Comparison of ENCODE assay signal across 31 cellular contexts in genomic region chr12:112788205-112788604, GRCh38. TPM values are rescaled to one million over a fixed set of nuclear protein-coding genes. Genes with fewer than 3 reads are reported as not detected.
DNase-seq lines count a peak whose midpoint lies in the region; ATAC-seq, FAIRE-seq and TF ChIP-seq lines count a peak whose summit lies in the region.
"Had no signal": no experiment of that assay in that cellular context is flagged by ENCODE, and none has a peak within 500 bp of the region (broad histone marks: within the 10 kb centered on the region; RNA-seq: fewer than 3 reads in every experiment).

No MANE protein-coding gene starts in this region.

- CTCF ChIA-PET in H1 (lab: Charles Lee; ENCODE audit: partially characterized antibody), result interaction anchor here (0.6 to 4.4 kb wide), 23 partner anchors 8 to 205 kb away, joined by 3 to 24 read pairs (median 3); no protein-coding TSS in a partner anchor

- H2BK120ac ChIP-seq in H1 (replicated peaks; ENCODE audit: low read depth, low read length), result no peak overlapping the region

- POLR2A ChIA-PET in H1 (lab: Charles Lee; ENCODE audit: partially characterized antibody), result interaction anchor here (1.0 kb wide), 1 partner anchor 71 kb away, joined by 3 read pairs; no protein-coding TSS in a partner anchor
- POLR2A ChIA-PET in naive thymus-derived CD8-positive, alpha-beta T cell (lab: Charles Lee), result no interaction called here

- no peak for TF ChIP-seq EP300 in H1 (IDR thresholded peaks at IDR 0.05; ENCODE audit: borderline replicate concordance in 1 of 2, low read depth in 2 of 2, low read length in 2 of 2)

- DNase-seq in NCI-H524 treated with DMSO at 0.1 percent for 48 hours (lab: John Stamatoyannopoulos, UW) (peak; percentile 66), NCI-H524 (lab: John Stamatoyannopoulos, UW) (no peak), H1 (ENCODE audit: low read depth in 1 of 2, low spot score in 2 of 2) (no peak), NCI-H1930 (lab: John Stamatoyannopoulos, UW) (no peak), right atrium auricular region (ENCODE audit: low spot score) (no peak), H54 (ENCODE audit: insufficient read length, low spot score) (no peak)
- DNase-seq in naive thymus-derived CD8-positive, alpha-beta T cell, result no peak
- DNase-seq: activated CD4-positive, alpha-beta T cell treated with anti-CD3 and anti-CD28 coated beads for 36 hours; activated naive CD4-positive, alpha-beta T cell treated with anti-CD3 and anti-CD28 coated beads, Interleukin-2, amount 10 ng/mL, durations not matched to agents 7 days and 5 days; activated T-cell treated with anti-CD3 and anti-CD28 coated beads, Interleukin-2, amount 50 U/mL, for 72 hours; amygdala; cortex of kidney; left cardiac atrium; MV-4-11; naive B cell; NCI-H2081; NCI-H526; OCI-M1; pancreas; SHP77 treated with DMSO at 0.1 percent for 48 hours; stimulated activated CD4-positive, alpha-beta T cell treated with anti-CD3 and anti-CD28 coated beads, Interleukin-15, amount 100 ng/mL, for 24 hours; stimulated activated CD8-positive, alpha-beta memory T cell treated with anti-CD3 and anti-CD28 coated beads, Interleukin-4, amount 100 ng/mL, for 48 hours; T-cell; upper lobe of right lung had no signal

- peak overlapping the region; percentile 24; the same call in 1 of the 2 replicates for H2BK15ac ChIP-seq in H1 (ENCODE audit: low read length)

- H3K4me1 ChIP-seq in Loucy (ENCODE audit: insufficient read depth, low read length, poor library complexity, severe bottlenecking) (no peaks in the 10 kb centered on the region), H1 (replicated peaks in 1 of 4; ENCODE audit: control insufficient read depth in 3 of 4, insufficient read depth in 4 of 4, low read length in 3 of 4) (peaks cover 7 to 11% (median 10%) of the 10 kb centered on the region in 4 experiments; a peak in 6 of 7 replicates), right atrium auricular region (no peaks in the 10 kb centered on the region)
- H3K4me1 ChIP-seq: pancreas, upper lobe of right lung had no signal

- H2BK20ac ChIP-seq in H1 (ENCODE audit: low read length), result no peak overlapping the region

- no peak overlapping the region for H3K4me2 ChIP-seq in Loucy (ENCODE audit: low read depth, low read length, poor library complexity, severe bottlenecking)
- H3K4me2 ChIP-seq in H1 (ENCODE audit: insufficient read depth in 1 of 2, low read depth in 2 of 2, low read length in 2 of 2), result no peak overlapping the region; a peak in 1 of 4 replicates
- H3K4me2 ChIP-seq: KMS-11 had no signal

- peak; percentile 28 to 45 for TF ChIP-seq RAD21 in H1 (IDR thresholded peaks at IDR 0.05 in 1 of 2, conservative IDR thresholded peaks at IDR 0.05 in 1 of 2; ENCODE audit: low read depth in 2 of 2, low read length in 2 of 2)

- no peaks in the 10 kb centered on the region for H3K9me3 ChIP-seq in Loucy (ENCODE audit: insufficient read depth, low read depth, low read length)
- H3K9me3 ChIP-seq in H1 (ENCODE audit: insufficient read depth in 2 of 2, low read depth in 1 of 2, low read length in 1 of 2), result no peaks in the 10 kb centered on the region
- H3K9me3 ChIP-seq in right atrium auricular region, result no peaks in the 10 kb centered on the region
- H3K9me3 ChIP-seq: pancreas, upper lobe of right lung had no signal

- H3K23ac ChIP-seq in H1 (ENCODE audit: insufficient read length), result no peak overlapping the region

- H3K79me2 ChIP-seq in Loucy (ENCODE audit: insufficient read depth, low read length), result no peaks in the 10 kb centered on the region
- H3K79me2 ChIP-seq in H1 (ENCODE audit: control insufficient read depth in 1 of 2, insufficient read depth in 2 of 2, low read length in 2 of 2), result no peaks in the 10 kb centered on the region

- H4K20me1 ChIP-seq in Loucy (ENCODE audit: insufficient read depth, low read length, poor library complexity, severe bottlenecking) (no peaks in the 10 kb centered on the region), H1 (replicated peaks in 1 of 2; ENCODE audit: control insufficient read depth in 1 of 2, insufficient read depth in 2 of 2, low read length in 2 of 2) (peaks cover 0 to 2% of the 10 kb centered on the region in 2 experiments)

- H3K4me3 Mint-ChIP-seq in naive thymus-derived CD8-positive, alpha-beta T cell, result no peak overlapping the region
- H3K4me3 Mint-ChIP-seq: activated CD4-positive, alpha-beta T cell treated with anti-CD3 and anti-CD28 coated beads for 36 hours; activated naive CD4-positive, alpha-beta T cell treated with anti-CD3 and anti-CD28 coated beads, Interleukin-2, amount 10 ng/mL, durations not matched to agents 7 days and 5 days; activated T-cell treated with anti-CD3 and anti-CD28 coated beads, Interleukin-2, amount 50 U/mL, for 72 hours; naive B cell; T-cell had no signal

- H3K27me3 ChIP-seq in Loucy (ENCODE audit: insufficient read depth, low read length, poor library complexity, severe bottlenecking) (no peaks in the 10 kb centered on the region), H1 (replicated peaks in 1 of 4; ENCODE audit: control insufficient read depth in 3 of 4, extremely low read depth in 1 of 4, insufficient read depth in 3 of 4, low read length in 3 of 4) (peaks cover 6 to 20% (median 16%) of the 10 kb centered on the region in 4 experiments; a peak in 6 of 7 replicates), right atrium auricular region (no peaks in the 10 kb centered on the region)

- ATAC-seq in naive thymus-derived CD8-positive, alpha-beta T cell, result no peak
- ATAC-seq: activated CD4-positive, alpha-beta T cell treated with anti-CD3 and anti-CD28 coated beads for 36 hours; activated T-cell treated with anti-CD3 and anti-CD28 coated beads, Interleukin-2, amount 50 U/mL, for 72 hours; left cardiac atrium; pancreas; sciatic nerve; T-cell; upper lobe of right lung had no signal

- peaks cover 10% of the 10 kb centered on the region for H3K23me2 ChIP-seq in H1 (ENCODE audit: low read depth, low read length)

- no peak for TF ChIP-seq POLR2A in H1 (IDR thresholded peaks at IDR 0.05; ENCODE audit: control extremely low read depth in 1 of 2, low read depth in 2 of 2, low read length in 2 of 2)
- no peak for TF ChIP-seq POLR2A in H54 (IDR thresholded peaks at IDR 0.05; ENCODE audit: low read depth, low read length)

- no peak overlapping the region for H3K56ac ChIP-seq in H1 (replicated peaks; ENCODE audit: insufficient read length, low read depth, low read length)

- no peak overlapping the region for H2BK5ac ChIP-seq in H1 (ENCODE audit: low read depth, low read length)

- H3K36me3 ChIP-seq in Loucy (ENCODE audit: insufficient read depth, low read length) (no peaks in the 10 kb centered on the region), H1 (ENCODE audit: control insufficient read depth in 2 of 4, insufficient read depth in 4 of 4, low read length in 3 of 4) (no peaks in the 10 kb centered on the region), right atrium auricular region (no peaks in the 10 kb centered on the region)
- H3K36me3 ChIP-seq: pancreas, upper lobe of right lung had no signal

- H3K18ac ChIP-seq in H1 (ENCODE audit: extremely low read depth, low read length), result no peak overlapping the region; the same call in 1 of the 2 replicates

- no peaks in the 10 kb centered on the region for H3K79me1 ChIP-seq in H1 (ENCODE audit: low read depth, low read length)

- peak; percentile 34; the same call in 1 of the 2 replicates for TF ChIP-seq CTCF in Loucy (conservative IDR thresholded peaks at IDR 0.05; ENCODE audit: low read length)
- peak; percentile 11 to 54 (median 52) for TF ChIP-seq CTCF in H1 (IDR thresholded peaks at IDR 0.05; ENCODE audit: control extremely low read depth in 1 of 3, insufficient read depth in 1 of 3, low read depth in 1 of 3, low read length in 3 of 3)
- TF ChIP-seq CTCF in right atrium auricular region (IDR thresholded peaks at IDR 0.05), result no peak

- H3K4me1 Mint-ChIP-seq in naive thymus-derived CD8-positive, alpha-beta T cell, result peaks cover 0 to 7% (median 3%) of the 10 kb centered on the region in 4 donors
- H3K4me1 Mint-ChIP-seq: activated CD4-positive, alpha-beta T cell treated with anti-CD3 and anti-CD28 coated beads for 36 hours; activated naive CD4-positive, alpha-beta T cell treated with anti-CD3 and anti-CD28 coated beads, Interleukin-2, amount 10 ng/mL, durations not matched to agents 7 days and 5 days; naive B cell; T-cell had no signal

- no peak overlapping the region for H3K27ac ChIP-seq in H1 (ENCODE audit: low read depth, low read length)
- no peak overlapping the region for H3K27ac ChIP-seq in right atrium auricular region
- H3K27ac ChIP-seq: KMS-11, pancreas, upper lobe of right lung had no signal

- H2AFZ ChIP-seq in Loucy (ENCODE audit: low read length) (no peak overlapping the region), H1 (ENCODE audit: low read length) (no peak overlapping the region)

- H3K9ac ChIP-seq in Loucy (ENCODE audit: low read depth, low read length, poor library complexity, severe bottlenecking) (no peak overlapping the region), H1 (replicated peaks in 1 of 4; ENCODE audit: extremely low read depth in 1 of 4, low read depth in 3 of 4, low read length in 3 of 4) (no peak overlapping the region)
- H3K9ac ChIP-seq: KMS-11 had no signal

- no peak overlapping the region for H4K91ac ChIP-seq in H1 (replicated peaks; ENCODE audit: insufficient read length, low read length)

- no peak overlapping the region for H4K5ac ChIP-seq in H1 (ENCODE audit: insufficient read length, low read depth, low read length)

- H2AK5ac ChIP-seq in H1 (ENCODE audit: low read depth, low read length), result no peak overlapping the region

- H3K14ac ChIP-seq in H1 (ENCODE audit: insufficient read length), result no peak overlapping the region

- peak; percentile 58 for FAIRE-seq in H1 (lab: Jason Lieb, UNC)
- no peak for FAIRE-seq in H54 (lab: Jason Lieb, UNC)
- FAIRE-seq: G401.6, GM12891, pancreas had no signal

- no peak overlapping the region for H2BK12ac ChIP-seq in H1 (ENCODE audit: low read depth, low read length)

- no peaks in the 10 kb centered on the region for H3F3A ChIP-seq in Loucy (ENCODE audit: low read depth)

- H3K4me3 ChIP-seq in Loucy (ENCODE audit: low read length, poor library complexity, severe bottlenecking) (no peak overlapping the region), H1 (ENCODE audit: extremely low read depth in 1 of 4, insufficient read depth in 2 of 4, low read depth in 3 of 4, low read length in 4 of 4) (no peak overlapping the region), right atrium auricular region (no peak overlapping the region)
- H3K4me3 ChIP-seq: pancreas, upper lobe of right lung had no signal

- H3K9me2 ChIP-seq in Loucy (replicated peaks; ENCODE audit: low read depth, low read length), result no peaks in the 10 kb centered on the region

- no peak overlapping the region for H3K4ac ChIP-seq in H1 (replicated peaks; ENCODE audit: insufficient read length, low read depth, low read length)

- H3K27ac Mint-ChIP-seq in naive thymus-derived CD8-positive, alpha-beta T cell, result no peak overlapping the region
- H3K27ac Mint-ChIP-seq: activated CD4-positive, alpha-beta T cell treated with anti-CD3 and anti-CD28 coated beads for 36 hours; activated naive CD4-positive, alpha-beta T cell treated with anti-CD3 and anti-CD28 coated beads, Interleukin-2, amount 10 ng/mL, durations not matched to agents 7 days and 5 days; activated T-cell treated with anti-CD3 and anti-CD28 coated beads, Interleukin-2, amount 50 U/mL, for 72 hours; naive B cell; T-cell had no signal

- peaks cover 32 to 60% (median 42%) of the 10 kb centered on the region in 5 donors for H3K27me3 Mint-ChIP-seq in naive thymus-derived CD8-positive, alpha-beta T cell

- no peak overlapping the region for H4K8ac ChIP-seq in H1 (ENCODE audit: extremely low read depth, insufficient read depth, low read length)

- peaks cover 0 to 16% (median 3%) of the 10 kb centered on the region in 9 donors for H3K9me3 Mint-ChIP-seq in naive thymus-derived CD8-positive, alpha-beta T cell
- H3K9me3 Mint-ChIP-seq: activated naive CD4-positive, alpha-beta T cell treated with anti-CD3 and anti-CD28 coated beads, Interleukin-2, amount 10 ng/mL, durations not matched to agents 7 days and 5 days had no signal

- H3K36me3 Mint-ChIP-seq in naive thymus-derived CD8-positive, alpha-beta T cell, result no peaks in the 10 kb centered on the region
- H3K36me3 Mint-ChIP-seq: activated naive CD4-positive, alpha-beta T cell treated with anti-CD3 and anti-CD28 coated beads, Interleukin-2, amount 10 ng/mL, durations not matched to agents 7 days and 5 days; T-cell had no signal

RNA-seq across cellular contexts. Expression of gene RPH3A, which starts 3.3 kb away (rescaled TPM):
- not detected in 2 replicates for total RNA-seq in H1 (2021; fragmentation: NEBNext Ultra II Directional; extraction: Animal tissue kit (Norgen Biotek cat#: 25700))
- 0.02 TPM in 1 of 2 replicates, not detected in the other for polyA plus RNA-seq in H1 (2011; rRNA removed)
- polyA plus RNA-seq in H1 (2011; cell fraction: cytosol; rRNA removed), result 0.06 TPM
- 0.04 TPM for polyA plus RNA-seq in H1 (2011; cell fraction: nucleus; rRNA removed)
- 0.04 to 0.16 TPM (median 0.07 TPM) in 3 of 4 replicates, not detected in the other for polyA plus RNA-seq in H1 (2012, experiment 1 of 2)
- not detected for polyA plus RNA-seq in H1 (2012, experiment 2 of 2)
- polyA plus RNA-seq in H1 (2013, experiment 1 of 2), result 0.06 TPM
- 0.04 TPM for polyA plus RNA-seq in H1 (2013, experiment 2 of 2)
- polyA minus RNA-seq in H1 (2011; rRNA and poly(A)+ RNA removed), result not detected in 2 replicates
- not detected for polyA minus RNA-seq in H1 (2011; cell fraction: cytosol; rRNA and poly(A)+ RNA removed)
- polyA minus RNA-seq in H1 (2011; cell fraction: nucleus; rRNA and poly(A)+ RNA removed), result not detected
- total RNA-seq in right atrium auricular region, result not detected
- not detected for total RNA-seq in naive thymus-derived CD8-positive, alpha-beta T cell
- not detected for polyA plus RNA-seq in naive thymus-derived CD8-positive, alpha-beta T cell
- total RNA-seq: activated CD4-positive, alpha-beta T cell treated with anti-CD3 and anti-CD28 coated beads for 36 hours; activated T-cell treated with anti-CD3 and anti-CD28 coated beads, Interleukin-2, amount 50 U/mL, for 72 hours; HT1080; subcutaneous adipose tissue; T-cell had no signal

Comparison
In these comparisons a context has a peak if more than half of its experiments do, and no peak if none do; other contexts are left out.
1. CTCF ChIP-seq: peak in Loucy (single experiment) and H1 (3 of 3); none in right atrium auricular region (0 of 2).